In the genomic region with DNA sequence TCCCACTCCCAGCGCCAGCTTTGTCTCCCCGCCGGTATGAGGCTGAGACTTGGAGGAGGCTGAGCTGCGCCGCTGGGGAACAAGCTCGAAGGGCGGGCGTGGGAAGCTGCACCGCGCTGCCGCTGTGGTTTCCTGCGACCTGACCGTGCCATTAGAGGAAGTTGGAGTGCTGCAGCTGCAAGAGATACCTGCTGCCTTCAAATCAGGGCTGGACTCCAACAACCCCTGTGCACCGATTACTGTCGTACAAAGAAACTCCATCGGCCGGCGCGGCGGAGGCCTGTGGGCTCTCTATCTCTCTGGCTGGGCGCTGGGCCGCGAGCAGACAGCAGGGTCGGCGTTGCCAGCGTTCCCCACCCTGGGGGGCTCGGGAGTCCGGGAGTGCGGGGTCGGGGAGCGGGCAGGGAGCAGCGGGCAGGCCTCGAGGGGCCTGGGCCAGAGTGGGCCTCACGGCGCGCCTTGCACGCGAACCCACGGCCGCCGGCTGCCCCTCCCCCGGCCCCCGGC, we compare ENCODE assay signal across 1 cellular context.
TF ChIP-seq lines count a peak whose summit lies in the region.

No MANE protein-coding gene starts in this region.

TF ChIP-seq in HepG2, 621 proteins besides CTCF, POLR2A, EP300 and RAD21 (continued from another document and continues in another):
- TF ChIP-seq DPF2 (CRISPR knock-in tag; IDR thresholded peaks at IDR 0.05; ENCODE audit: borderline replicate concordance, low read depth) (no peak), ZBTB37 (CRISPR knock-in tag; IDR thresholded peaks at IDR 0.05) (0 out of 2 replicates have a peak, but pooled peaks have one; percentile 59), ZSCAN29 (CRISPR knock-in tag; conservative IDR thresholded peaks at IDR 0.05) (no peak), ZFY (CRISPR knock-in tag; IDR thresholded peaks at IDR 0.05) (peak; percentile 94), ZNF720 (CRISPR knock-in tag; IDR thresholded peaks at IDR 0.05) (no peak), ZNF768 (CRISPR knock-in tag; IDR thresholded peaks at IDR 0.05) (peak; percentile 54; the same call in 1 of the 2 replicates), ZKSCAN8 (CRISPR knock-in tag; IDR thresholded peaks at IDR 0.05; ENCODE audit: borderline replicate concordance) (no peak), SSRP1 (CRISPR knock-in tag; IDR thresholded peaks at IDR 0.05) (no peak), BORCS8-MEF2B (CRISPR knock-in tag; IDR thresholded peaks at IDR 0.05) (peak; percentile 52; the same call in 1 of the 2 replicates), SALL1 (CRISPR knock-in tag; IDR thresholded peaks at IDR 0.05) (peak; percentile 45; the same call in 1 of the 2 replicates), MLLT10 (CRISPR knock-in tag; IDR thresholded peaks at IDR 0.05) (no peak), THRA (CRISPR knock-in tag; IDR thresholded peaks at IDR 0.05; ENCODE audit: borderline replicate concordance) (peak; percentile 8; the same call in 1 of the 2 replicates), KDM2A (CRISPR knock-in tag; IDR thresholded peaks at IDR 0.05; ENCODE audit: borderline replicate concordance, low read depth) (peak; percentile 79), ZNF230 (CRISPR knock-in tag; IDR thresholded peaks at IDR 0.05) (0 out of 2 replicates have a peak, but pooled peaks have one; percentile 43), ZNF737 (CRISPR knock-in tag; IDR thresholded peaks at IDR 0.05; ENCODE audit: borderline replicate concordance) (0 out of 2 replicates have a peak, but pooled peaks have one; percentile 42), ZFX (CRISPR knock-in tag; IDR thresholded peaks at IDR 0.05; ENCODE audit: low read depth) (peak; percentile 95), RBM39 (IDR thresholded peaks at IDR 0.05; ENCODE audit: low read depth, low read length, poor library complexity, severe bottlenecking) (no peak), PAX8 (CRISPR knock-in tag; IDR thresholded peaks at IDR 0.05; ENCODE audit: borderline replicate concordance) (no peak), ZNF563 (CRISPR knock-in tag; IDR thresholded peaks at IDR 0.05) (0 out of 2 replicates have a peak, but pooled peaks have one; percentile 57), NR2F2 (IDR thresholded peaks at IDR 0.05; ENCODE audit: borderline replicate concordance, low read depth) (no peak), SIN3A (IDR thresholded peaks at IDR 0.05; ENCODE audit: borderline replicate concordance, low read depth, low read length) (peak; percentile 7; the same call in 1 of the 2 replicates), ZNF724P (CRISPR knock-in tag; IDR thresholded peaks at IDR 0.05; ENCODE audit: borderline replicate concordance) (0 out of 2 replicates have a peak, but pooled peaks have one; percentile 47), GATAD1 (CRISPR knock-in tag; IDR thresholded peaks at IDR 0.05) (0 out of 2 replicates have a peak, but pooled peaks have one; percentile 37), CREB1 (IDR thresholded peaks at IDR 0.05) (no peak), CREB1 (CRISPR knock-in tag; IDR thresholded peaks at IDR 0.05) (no peak), TOPORS (CRISPR knock-in tag; IDR thresholded peaks at IDR 0.05) (peak; percentile 64), MAFG (CRISPR knock-in tag; IDR thresholded peaks at IDR 0.05) (no peak), MBNL3 (CRISPR knock-in tag; conservative IDR thresholded peaks at IDR 0.05) (no peak), SAP130 (CRISPR knock-in tag; IDR thresholded peaks at IDR 0.05; ENCODE audit: low read depth) (peak; percentile 5), ZNF569 (CRISPR knock-in tag; IDR thresholded peaks at IDR 0.05; ENCODE audit: borderline replicate concordance) (no peak), EED (CRISPR knock-in tag; IDR thresholded peaks at IDR 0.05) (peak; percentile 48; the same call in 1 of the 2 replicates), JUNB (CRISPR knock-in tag; IDR thresholded peaks at IDR 0.05; ENCODE audit: borderline replicate concordance) (no peak), ZNF576 (CRISPR knock-in tag; IDR thresholded peaks at IDR 0.05) (peak; percentile 78), ZBTB34 (CRISPR knock-in tag; IDR thresholded peaks at IDR 0.05) (peak; percentile 52; the same call in 1 of the 2 replicates), ZNF766 (CRISPR knock-in tag; IDR thresholded peaks at IDR 0.05; ENCODE audit: borderline replicate concordance) (no peak), ZNF607 (CRISPR knock-in tag; IDR thresholded peaks at IDR 0.05; ENCODE audit: borderline replicate concordance) (no peak), ZNF703 (CRISPR knock-in tag; IDR thresholded peaks at IDR 0.05; ENCODE audit: borderline replicate concordance) (0 out of 2 replicates have a peak, but pooled peaks have one; percentile 61), NFYB (CRISPR knock-in tag; IDR thresholded peaks at IDR 0.05) (0 out of 2 replicates have a peak, but pooled peaks have one; percentile 9), HOXA7 (CRISPR knock-in tag; IDR thresholded peaks at IDR 0.05) (0 out of 2 replicates have a peak, but pooled peaks have one; percentile 0)
- TF ChIP-seq, protein P1, sequence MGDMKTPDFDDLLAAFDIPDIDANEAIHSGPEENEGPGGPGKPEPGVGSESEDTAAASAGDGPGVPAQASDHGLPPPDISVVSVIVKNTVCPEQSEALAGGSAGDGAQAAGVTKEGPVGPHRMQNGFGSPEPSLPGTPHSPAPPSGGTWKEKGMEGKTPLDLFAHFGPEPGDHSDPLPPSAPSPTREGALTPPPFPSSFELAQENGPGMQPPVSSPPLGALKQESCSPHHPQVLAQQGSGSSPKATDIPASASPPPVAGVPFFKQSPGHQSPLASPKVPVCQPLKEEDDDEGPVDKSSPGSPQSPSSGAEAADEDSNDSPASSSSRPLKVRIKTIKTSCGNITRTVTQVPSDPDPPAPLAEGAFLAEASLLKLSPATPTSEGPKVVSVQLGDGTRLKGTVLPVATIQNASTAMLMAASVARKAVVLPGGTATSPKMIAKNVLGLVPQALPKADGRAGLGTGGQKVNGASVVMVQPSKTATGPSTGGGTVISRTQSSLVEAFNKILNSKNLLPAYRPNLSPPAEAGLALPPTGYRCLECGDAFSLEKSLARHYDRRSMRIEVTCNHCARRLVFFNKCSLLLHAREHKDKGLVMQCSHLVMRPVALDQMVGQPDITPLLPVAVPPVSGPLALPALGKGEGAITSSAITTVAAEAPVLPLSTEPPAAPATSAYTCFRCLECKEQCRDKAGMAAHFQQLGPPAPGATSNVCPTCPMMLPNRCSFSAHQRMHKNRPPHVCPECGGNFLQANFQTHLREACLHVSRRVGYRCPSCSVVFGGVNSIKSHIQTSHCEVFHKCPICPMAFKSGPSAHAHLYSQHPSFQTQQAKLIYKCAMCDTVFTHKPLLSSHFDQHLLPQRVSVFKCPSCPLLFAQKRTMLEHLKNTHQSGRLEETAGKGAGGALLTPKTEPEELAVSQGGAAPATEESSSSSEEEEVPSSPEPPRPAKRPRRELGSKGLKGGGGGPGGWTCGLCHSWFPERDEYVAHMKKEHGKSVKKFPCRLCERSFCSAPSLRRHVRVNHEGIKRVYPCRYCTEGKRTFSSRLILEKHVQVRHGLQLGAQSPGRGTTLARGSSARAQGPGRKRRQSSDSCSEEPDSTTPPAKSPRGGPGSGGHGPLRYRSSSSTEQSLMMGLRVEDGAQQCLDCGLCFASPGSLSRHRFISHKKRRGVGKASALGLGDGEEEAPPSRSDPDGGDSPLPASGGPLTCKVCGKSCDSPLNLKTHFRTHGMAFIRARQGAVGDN (CRISPR knock-in tag; IDR thresholded peaks at IDR 0.05) = peak; percentile 88
- TF ChIP-seq, protein P2, sequence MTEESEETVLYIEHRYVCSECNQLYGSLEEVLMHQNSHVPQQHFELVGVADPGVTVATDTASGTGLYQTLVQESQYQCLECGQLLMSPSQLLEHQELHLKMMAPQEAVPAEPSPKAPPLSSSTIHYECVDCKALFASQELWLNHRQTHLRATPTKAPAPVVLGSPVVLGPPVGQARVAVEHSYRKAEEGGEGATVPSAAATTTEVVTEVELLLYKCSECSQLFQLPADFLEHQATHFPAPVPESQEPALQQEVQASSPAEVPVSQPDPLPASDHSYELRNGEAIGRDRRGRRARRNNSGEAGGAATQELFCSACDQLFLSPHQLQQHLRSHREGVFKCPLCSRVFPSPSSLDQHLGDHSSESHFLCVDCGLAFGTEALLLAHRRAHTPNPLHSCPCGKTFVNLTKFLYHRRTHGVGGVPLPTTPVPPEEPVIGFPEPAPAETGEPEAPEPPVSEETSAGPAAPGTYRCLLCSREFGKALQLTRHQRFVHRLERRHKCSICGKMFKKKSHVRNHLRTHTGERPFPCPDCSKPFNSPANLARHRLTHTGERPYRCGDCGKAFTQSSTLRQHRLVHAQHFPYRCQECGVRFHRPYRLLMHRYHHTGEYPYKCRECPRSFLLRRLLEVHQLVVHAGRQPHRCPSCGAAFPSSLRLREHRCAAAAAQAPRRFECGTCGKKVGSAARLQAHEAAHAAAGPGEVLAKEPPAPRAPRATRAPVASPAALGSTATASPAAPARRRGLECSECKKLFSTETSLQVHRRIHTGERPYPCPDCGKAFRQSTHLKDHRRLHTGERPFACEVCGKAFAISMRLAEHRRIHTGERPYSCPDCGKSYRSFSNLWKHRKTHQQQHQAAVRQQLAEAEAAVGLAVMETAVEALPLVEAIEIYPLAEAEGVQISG (CRISPR knock-in tag; IDR thresholded peaks at IDR 0.05) = 0 out of 2 replicates have a peak, but pooled peaks have one; percentile 4
- TF ChIP-seq, protein P3, sequence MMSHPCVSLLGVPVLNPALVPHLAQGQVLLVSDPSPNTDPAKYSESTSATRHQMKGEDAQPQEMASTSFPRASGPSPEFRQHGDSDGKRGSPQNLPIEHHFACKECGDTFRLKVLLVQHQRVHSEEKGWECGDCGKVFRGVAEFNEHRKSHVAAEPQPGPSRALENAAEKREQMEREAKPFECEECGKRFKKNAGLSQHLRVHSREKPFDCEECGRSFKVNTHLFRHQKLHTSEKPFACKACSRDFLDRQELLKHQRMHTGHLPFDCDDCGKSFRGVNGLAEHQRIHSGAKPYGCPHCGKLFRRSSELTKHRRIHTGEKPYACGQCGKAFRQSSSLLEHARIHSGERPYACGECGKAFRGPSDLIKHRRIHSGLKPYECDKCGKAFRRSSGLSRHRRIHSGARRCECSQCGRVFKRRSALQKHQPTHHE (CRISPR knock-in tag; IDR thresholded peaks at IDR 0.05; ENCODE audit: borderline replicate concordance) = peak; percentile 88
- TF ChIP-seq, protein P4, sequence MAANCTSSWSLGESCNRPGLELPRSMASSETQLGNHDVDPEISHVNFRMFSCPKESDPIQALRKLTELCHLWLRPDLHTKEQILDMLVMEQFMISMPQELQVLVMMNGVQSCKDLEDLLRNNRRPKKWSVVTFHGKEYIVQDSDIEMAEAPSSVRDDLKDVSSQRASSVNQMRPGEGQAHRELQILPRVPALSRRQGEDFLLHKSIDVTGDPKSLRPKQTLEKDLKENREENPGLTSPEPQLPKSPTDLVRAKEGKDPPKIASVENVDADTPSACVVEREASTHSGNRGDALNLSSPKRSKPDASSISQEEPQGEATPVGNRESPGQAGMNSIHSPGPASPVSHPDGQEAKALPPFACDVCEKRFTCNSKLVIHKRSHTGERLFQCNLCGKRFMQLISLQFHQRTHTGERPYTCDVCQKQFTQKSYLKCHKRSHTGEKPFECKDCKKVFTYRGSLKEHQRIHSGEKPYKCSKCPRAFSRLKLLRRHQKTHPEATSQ (CRISPR knock-in tag; IDR thresholded peaks at IDR 0.05; ENCODE audit: borderline replicate concordance) = no peak; the same call in 1 of the 2 replicates
- TF ChIP-seq, protein P5, sequence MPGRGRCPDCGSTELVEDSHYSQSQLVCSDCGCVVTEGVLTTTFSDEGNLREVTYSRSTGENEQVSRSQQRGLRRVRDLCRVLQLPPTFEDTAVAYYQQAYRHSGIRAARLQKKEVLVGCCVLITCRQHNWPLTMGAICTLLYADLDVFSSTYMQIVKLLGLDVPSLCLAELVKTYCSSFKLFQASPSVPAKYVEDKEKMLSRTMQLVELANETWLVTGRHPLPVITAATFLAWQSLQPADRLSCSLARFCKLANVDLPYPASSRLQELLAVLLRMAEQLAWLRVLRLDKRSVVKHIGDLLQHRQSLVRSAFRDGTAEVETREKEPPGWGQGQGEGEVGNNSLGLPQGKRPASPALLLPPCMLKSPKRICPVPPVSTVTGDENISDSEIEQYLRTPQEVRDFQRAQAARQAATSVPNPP (CRISPR knock-in tag; IDR thresholded peaks at IDR 0.05) = peak; percentile 4; the same call in 1 of the 2 replicates
- TF ChIP-seq, protein P6, sequence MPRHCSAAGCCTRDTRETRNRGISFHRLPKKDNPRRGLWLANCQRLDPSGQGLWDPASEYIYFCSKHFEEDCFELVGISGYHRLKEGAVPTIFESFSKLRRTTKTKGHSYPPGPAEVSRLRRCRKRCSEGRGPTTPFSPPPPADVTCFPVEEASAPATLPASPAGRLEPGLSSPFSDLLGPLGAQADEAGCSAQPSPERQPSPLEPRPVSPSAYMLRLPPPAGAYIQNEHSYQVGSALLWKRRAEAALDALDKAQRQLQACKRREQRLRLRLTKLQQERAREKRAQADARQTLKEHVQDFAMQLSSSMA (CRISPR knock-in tag; IDR thresholded peaks at IDR 0.05) = peak; percentile 44; the same call in 1 of the 2 replicates
